1 cellular context compared by ENCODE assay signal in the genomic region with DNA sequence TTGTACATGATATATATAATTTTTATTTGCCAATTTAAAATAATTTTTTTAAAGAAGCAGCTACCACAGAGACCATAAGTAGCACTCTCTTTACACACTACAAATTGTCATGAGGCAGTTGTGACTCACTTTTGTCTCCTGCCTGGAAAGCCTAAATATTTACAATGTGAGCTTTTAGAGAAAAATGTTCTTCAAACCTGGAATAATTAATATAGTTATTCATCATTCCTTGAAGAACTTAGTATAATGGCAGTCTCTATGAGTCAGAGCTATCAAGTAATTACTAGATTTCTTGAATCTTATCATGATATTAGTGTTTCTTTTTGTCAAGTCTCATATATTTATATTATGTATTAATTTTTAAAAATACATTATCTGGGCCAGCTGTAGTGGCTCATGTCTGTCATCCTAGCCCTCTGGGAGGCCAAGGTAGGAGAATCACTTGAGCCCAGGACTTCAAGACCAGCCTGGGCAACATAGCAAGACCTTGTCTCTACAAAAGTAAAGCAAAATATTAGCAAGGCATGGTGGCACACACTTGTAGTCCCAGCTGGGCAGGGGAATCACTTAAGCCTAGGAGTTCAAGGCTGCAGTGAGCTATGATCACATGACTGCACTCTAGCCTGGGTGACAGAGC.
TF ChIP-seq lines count a peak whose summit lies in the region.

No MANE protein-coding gene starts in this region.

TF ChIP-seq in SK-N-SH treated with all-trans-retinoic acid at 6 μM for 48 hours, 23 proteins besides CTCF, POLR2A, EP300 and RAD21 (continued from another document):
- TF ChIP-seq POU6F1 (CRISPR knock-in tag; IDR thresholded peaks at IDR 0.05; ENCODE audit: borderline replicate concordance, low read depth) (no peak), PPARA (CRISPR knock-in tag; IDR thresholded peaks at IDR 0.05; ENCODE audit: borderline replicate concordance) (no peak), TOX (CRISPR knock-in tag; IDR thresholded peaks at IDR 0.05; ENCODE audit: borderline replicate concordance) (peak; percentile 77; the same call in 1 of the 2 replicates), ISL1 (CRISPR knock-in tag; IDR thresholded peaks at IDR 0.05) (peak; percentile 94), ZNF8 (CRISPR knock-in tag; IDR thresholded peaks at IDR 0.05) (no peak), ESRRG (CRISPR knock-in tag; IDR thresholded peaks at IDR 0.05) (no peak), TCF4 (CRISPR knock-in tag; IDR thresholded peaks at IDR 0.05; ENCODE audit: borderline replicate concordance) (no peak), ZFP3 (CRISPR knock-in tag; IDR thresholded peaks at IDR 0.05) (no peak), ZC3H10 (CRISPR knock-in tag; IDR thresholded peaks at IDR 0.05) (peak; percentile 96), GLIS3 (CRISPR knock-in tag; IDR thresholded peaks at IDR 0.05) (no peak), OSR1 (CRISPR knock-in tag; IDR thresholded peaks at IDR 0.05) (no peak)
- TF ChIP-seq, protein P1, sequence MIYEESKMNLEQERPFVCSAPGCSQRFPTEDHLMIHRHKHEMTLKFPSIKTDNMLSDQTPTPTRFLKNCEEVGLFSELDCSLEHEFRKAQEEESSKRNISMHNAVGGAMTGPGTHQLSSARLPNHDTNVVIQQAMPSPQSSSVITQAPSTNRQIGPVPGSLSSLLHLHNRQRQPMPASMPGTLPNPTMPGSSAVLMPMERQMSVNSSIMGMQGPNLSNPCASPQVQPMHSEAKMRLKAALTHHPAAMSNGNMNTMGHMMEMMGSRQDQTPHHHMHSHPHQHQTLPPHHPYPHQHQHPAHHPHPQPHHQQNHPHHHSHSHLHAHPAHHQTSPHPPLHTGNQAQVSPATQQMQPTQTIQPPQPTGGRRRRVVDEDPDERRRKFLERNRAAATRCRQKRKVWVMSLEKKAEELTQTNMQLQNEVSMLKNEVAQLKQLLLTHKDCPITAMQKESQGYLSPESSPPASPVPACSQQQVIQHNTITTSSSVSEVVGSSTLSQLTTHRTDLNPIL (CRISPR knock-in tag; IDR thresholded peaks at IDR 0.05; ENCODE audit: low read depth) = no peak
- TF ChIP-seq, protein P2, sequence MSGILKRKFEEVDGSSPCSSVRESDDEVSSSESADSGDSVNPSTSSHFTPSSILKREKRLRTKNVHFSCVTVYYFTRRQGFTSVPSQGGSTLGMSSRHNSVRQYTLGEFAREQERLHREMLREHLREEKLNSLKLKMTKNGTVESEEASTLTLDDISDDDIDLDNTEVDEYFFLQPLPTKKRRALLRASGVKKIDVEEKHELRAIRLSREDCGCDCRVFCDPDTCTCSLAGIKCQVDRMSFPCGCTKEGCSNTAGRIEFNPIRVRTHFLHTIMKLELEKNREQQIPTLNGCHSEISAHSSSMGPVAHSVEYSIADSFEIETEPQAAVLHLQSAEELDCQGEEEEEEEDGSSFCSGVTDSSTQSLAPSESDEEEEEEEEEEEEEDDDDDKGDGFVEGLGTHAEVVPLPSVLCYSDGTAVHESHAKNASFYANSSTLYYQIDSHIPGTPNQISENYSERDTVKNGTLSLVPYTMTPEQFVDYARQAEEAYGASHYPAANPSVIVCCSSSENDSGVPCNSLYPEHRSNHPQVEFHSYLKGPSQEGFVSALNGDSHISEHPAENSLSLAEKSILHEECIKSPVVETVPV (CRISPR knock-in tag; IDR thresholded peaks at IDR 0.05) = no peak
